Comparison of ENCODE assay signal across 1 cellular context in the genomic region with DNA sequence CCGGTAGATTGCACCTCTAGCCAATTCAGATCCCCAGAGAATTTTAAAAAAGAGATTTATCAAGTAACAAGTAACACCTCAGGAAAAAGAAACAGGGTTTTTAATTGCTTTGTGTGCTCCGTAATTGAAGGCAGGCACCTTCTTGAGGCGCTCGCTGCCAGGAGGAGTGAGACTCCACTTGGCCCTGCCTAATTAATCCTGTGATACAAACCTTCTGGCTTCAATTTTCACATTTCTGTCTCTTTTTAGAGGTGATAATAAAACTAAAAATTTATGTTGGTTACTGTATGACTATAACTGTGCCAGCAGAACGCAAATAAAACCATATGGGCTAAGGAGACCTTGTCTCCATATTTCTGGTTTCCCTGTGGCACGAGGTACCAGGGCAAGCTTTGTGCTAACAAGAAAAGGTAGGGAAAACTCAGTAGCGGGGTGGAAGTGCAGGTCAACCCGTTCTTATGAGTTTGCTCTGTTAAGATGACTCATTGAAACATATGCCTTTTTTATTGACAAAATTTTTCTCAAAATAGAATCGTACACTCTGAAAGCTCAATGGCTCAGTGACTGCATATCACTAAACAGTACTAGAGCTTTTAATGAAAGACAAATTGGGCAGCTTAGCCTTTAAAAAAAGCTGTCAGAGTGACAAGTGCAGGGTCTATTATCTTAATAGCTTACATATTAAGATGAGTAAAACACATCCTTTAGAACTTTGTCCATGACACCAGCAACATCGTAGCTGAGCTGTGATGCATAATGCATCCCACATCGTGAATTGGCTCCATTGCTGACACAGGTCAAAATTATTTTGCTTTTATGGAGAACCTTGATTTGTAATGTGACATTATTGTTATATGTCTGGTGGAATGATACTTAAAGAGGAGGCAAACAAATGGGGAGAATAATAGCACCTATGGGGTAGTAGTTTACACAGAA.
TF ChIP-seq lines count a peak whose summit lies in the region.

No MANE protein-coding gene starts in this region.

TF ChIP-seq in A549, 52 proteins besides CTCF, POLR2A, EP300 and RAD21 (continued from another document):
- no peak for TF ChIP-seq MAX (IDR thresholded peaks at IDR 0.05)
- TF ChIP-seq SREBF2 (IDR thresholded peaks at IDR 0.05): no peak
- TF ChIP-seq ZC3H11A (IDR thresholded peaks at IDR 0.05): no peak
- no peak for TF ChIP-seq SMC3 (IDR thresholded peaks at IDR 0.05)
- no peak for TF ChIP-seq CBX2 (IDR thresholded peaks at IDR 0.05; ENCODE audit: borderline replicate concordance, low read depth)
- no peak for TF ChIP-seq JUN (IDR thresholded peaks at IDR 0.05)
- TF ChIP-seq CHD2 (IDR thresholded peaks at IDR 0.05; ENCODE audit: low read length, partially characterized antibody): no peak
- TF ChIP-seq FOSB (CRISPR knock-in tag; IDR thresholded peaks at IDR 0.05): no peak
